Comparison of ENCODE assay signal across 2 cellular contexts in genomic region chr9:98901843-98902242, GRCh38. TPM values are rescaled to one million over a fixed set of nuclear protein-coding genes. Genes with fewer than 3 reads are reported as not detected.
"Had no signal": no experiment of that assay in that cellular context is flagged by ENCODE, and none has a peak within 500 bp of the region (broad histone marks: within the 10 kb centered on the region; RNA-seq: fewer than 3 reads in every experiment).

No MANE protein-coding gene starts in this region.

RNA-seq across cellular contexts. Expression of gene COL15A1, which starts 41.9 kb away (rescaled TPM):
- total RNA-seq: H7, H9 had no signal
